In genomic region chr5:138869763-138870500, GRCh38 we compare ENCODE assay signal across 9 cellular contexts. TPM values are rescaled to one million over a fixed set of nuclear protein-coding genes. Genes with fewer than 3 reads are reported as not detected.
DNase-seq lines count a peak whose midpoint lies in the region; ATAC-seq, FAIRE-seq and TF ChIP-seq lines count a peak whose summit lies in the region.
"Had no signal": no experiment of that assay in that cellular context is flagged by ENCODE, and none has a peak within 500 bp of the region (broad histone marks: within the 10 kb centered on the region; RNA-seq: fewer than 3 reads in every experiment).

No MANE protein-coding gene starts in this region.

- FAIRE-seq in astrocyte (lab: Jason Lieb, UNC), result no peak

- CTCF ChIA-PET in CD4-positive, alpha-beta memory T cell (lab: Charles Lee; ENCODE audit: partially characterized antibody), result interaction anchor here (1.4 kb wide), 1 partner anchor 44 kb away, joined by 4 read pairs; no protein-coding TSS in a partner anchor

- H3K4me1 ChIP-seq in cardiac muscle cell (ENCODE audit: low read depth) (peaks cover 47% of the 10 kb centered on the region), astrocyte (ENCODE audit: insufficient read depth, low read length) (peaks cover 41% of the 10 kb centered on the region)
- no peaks in the 10 kb centered on the region for H3K4me1 ChIP-seq in CD4-positive, alpha-beta memory T cell (ENCODE audit: insufficient read depth, low read length)

- H3K36me3 Mint-ChIP-seq in astrocyte (ENCODE audit: low read depth, unreplicated experiment), result peaks cover 2% of the 10 kb centered on the region
- peaks cover 2 to 5% of the 10 kb centered on the region in 2 donors for H3K36me3 Mint-ChIP-seq in CD4-positive, alpha-beta memory T cell

- peak overlapping the region; percentile 41 for H3K27ac ChIP-seq in cardiac muscle cell
- H3K27ac ChIP-seq in astrocyte (ENCODE audit: low read depth, low read length), result peak overlapping the region; percentile 57
- peak overlapping the region; percentile 84 for H3K27ac ChIP-seq in temporal lobe (ENCODE audit: low read depth, low read length)
- no peak overlapping the region for H3K27ac ChIP-seq in CD4-positive, alpha-beta memory T cell (ENCODE audit: low read depth, low read length)

- H3K79me2 ChIP-seq in astrocyte (ENCODE audit: insufficient read depth, low read length), result peaks cover 96% of the 10 kb centered on the region

- peaks cover 82% of the 10 kb centered on the region for H4K20me1 ChIP-seq in astrocyte (ENCODE audit: insufficient read depth, low read length)

- H3K4me1 Mint-ChIP-seq in astrocyte (ENCODE audit: low read depth, unreplicated experiment), result peaks cover 59% of the 10 kb centered on the region
- peaks cover 0 to 14% (median 10%) of the 10 kb centered on the region in 4 donors for H3K4me1 Mint-ChIP-seq in CD4-positive, alpha-beta memory T cell

- H3K9me3 ChIP-seq in cardiac muscle cell (ENCODE audit: low read depth) (no peaks in the 10 kb centered on the region), astrocyte (ENCODE audit: insufficient read depth, low read depth, low read length) (no peaks in the 10 kb centered on the region)
- H3K9me3 ChIP-seq in CD4-positive, alpha-beta memory T cell (ENCODE audit: control insufficient read depth in 1 of 2, low read length in 2 of 2), result no peaks in the 10 kb centered on the region

- TF ChIP-seq CTCF in cardiac muscle cell (IDR thresholded peaks at IDR 0.05; ENCODE audit: low read depth, low read length), result no peak
- no peak for TF ChIP-seq CTCF in astrocyte (IDR thresholded peaks at IDR 0.05; ENCODE audit: insufficient read depth, low read depth, low read length)

- POLR2A ChIA-PET in CD4-positive, alpha-beta memory T cell (lab: Charles Lee; ENCODE audit: partially characterized antibody), result interaction anchor here (1.0 kb wide), 1 partner anchor 22 kb away, joined by 3 read pairs; no protein-coding TSS in a partner anchor

- no peak overlapping the region for H3K4me3 Mint-ChIP-seq in astrocyte (ENCODE audit: unreplicated experiment)
- H3K4me3 Mint-ChIP-seq in CD4-positive, alpha-beta memory T cell, result peak overlapping the region in 1 of 8 donors; percentile 23

- H3K4me2 ChIP-seq in astrocyte (ENCODE audit: low read length), result peak overlapping the region; percentile 76

- no peak overlapping the region for H2AFZ ChIP-seq in astrocyte (ENCODE audit: low read depth, low read length)

- no peaks in the 10 kb centered on the region for H3K27me3 Mint-ChIP-seq in astrocyte (ENCODE audit: low read depth, unreplicated experiment)
- peaks cover 0 to 3% of the 10 kb centered on the region in 2 donors for H3K27me3 Mint-ChIP-seq in CD4-positive, alpha-beta memory T cell

- H3K36me3 ChIP-seq in cardiac muscle cell (no peaks in the 10 kb centered on the region), astrocyte (ENCODE audit: insufficient read depth, low read length) (no peaks in the 10 kb centered on the region)
- H3K36me3 ChIP-seq in CD4-positive, alpha-beta memory T cell (ENCODE audit: insufficient read depth, low read length), result no peaks in the 10 kb centered on the region

- DNase-seq in cardiac muscle cell (ENCODE audit: low read depth in 1 of 2, low spot score in 1 of 2) (peak in 1 of 2 donors; percentile 61), left ventricle myocardium superior (no peak), astrocyte (ENCODE audit: low read depth) (peak; percentile 73), iris pigment epithelial cell (ENCODE audit: low read depth) (peak; percentile 62), DMS 273 (lab: John Stamatoyannopoulos, UW; ENCODE audit: unreplicated experiment) (no peak)
- no peak for DNase-seq in CD4-positive, alpha-beta memory T cell
- DNase-seq: NCI-H510A had no signal

- intact Hi-C loops in left ventricle myocardium superior (cut with micrococcal nuclease), result no loop called here
- intact Hi-C loops in CD4-positive, alpha-beta memory T cell (cut with micrococcal nuclease), result no loop called here

- H3K9me3 Mint-ChIP-seq in astrocyte (ENCODE audit: unreplicated experiment), result no peaks in the 10 kb centered on the region
- peaks cover 0 to 2% (median 0%) of the 10 kb centered on the region in 8 donors for H3K9me3 Mint-ChIP-seq in CD4-positive, alpha-beta memory T cell

- no peak overlapping the region for H3K4me3 ChIP-seq in cardiac muscle cell
- no peak overlapping the region for H3K4me3 ChIP-seq in astrocyte (ENCODE audit: insufficient read depth, low read depth, low read length)
- no peak overlapping the region for H3K4me3 ChIP-seq in CD4-positive, alpha-beta memory T cell (ENCODE audit: low read length in 2 of 2)

- ATAC-seq in left ventricle myocardium superior (no peak), HG02981 (IDR thresholded peaks at IDR 0.05; ENCODE audit: unreplicated experiment) (no peak)

- peak overlapping the region; percentile 59 for H3K9ac ChIP-seq in astrocyte (ENCODE audit: low read length)

- no peaks in the 10 kb centered on the region for H3K27me3 ChIP-seq in cardiac muscle cell
- H3K27me3 ChIP-seq in astrocyte (ENCODE audit: insufficient read depth, low read length), result no peaks in the 10 kb centered on the region
- peaks cover 5% of the 10 kb centered on the region for H3K27me3 ChIP-seq in CD4-positive, alpha-beta memory T cell (ENCODE audit: insufficient read depth, low read length)

- H3K27ac Mint-ChIP-seq in astrocyte (ENCODE audit: unreplicated experiment), result peak overlapping the region; percentile 93
- H3K27ac Mint-ChIP-seq in CD4-positive, alpha-beta memory T cell, result no peak overlapping the region

RNA-seq across cellular contexts. Expression of gene LRRTM2, which starts 5.2 kb away (rescaled TPM):
- total RNA-seq in cardiac muscle cell (not detected in 2 replicates), left ventricle myocardium superior (0.12 TPM), astrocyte (0.54 and 0.70 TPM in 2 replicates), temporal lobe (118 TPM)
- 0.24 and 0.70 TPM in 2 replicates for polyA plus RNA-seq in cardiac muscle cell
- total RNA-seq in CD4-positive, alpha-beta memory T cell, result not detected
- not detected for polyA plus RNA-seq in CD4-positive, alpha-beta memory T cell

Comparison
In these comparisons a context has a peak if more than half of its experiments do, and no peak if none do; other contexts are left out.
1. DNase-seq: peak in astrocyte (single experiment) and iris pigment epithelial cell (single experiment); none in left ventricle myocardium superior (single experiment), CD4-positive, alpha-beta memory T cell (0 of 5) and DMS 273 (single experiment).
2. RNA of gene LRRTM2, which starts 5.2 kb away (total RNA-seq): 118 TPM in temporal lobe (single experiment); 0.54 to 0.70 TPM in astrocyte, not detected in CD4-positive, alpha-beta memory T cell, 0.12 TPM in left ventricle myocardium superior (single experiment) and not detected in cardiac muscle cell; every median in the first group is over 10 times any median in the second.